ENCODE assay signal across 14 cellular contexts in genomic region chr11:88059326-88059725, GRCh38.
"Had no signal": no experiment of that assay in that cellular context is flagged by ENCODE, and none has a peak within 500 bp of the region (broad histone marks: within the 10 kb centered on the region; RNA-seq: fewer than 3 reads in every experiment).

No MANE protein-coding gene starts in this region.

- DNase-seq: activated CD4-positive, alpha-beta T cell treated with anti-CD3 and anti-CD28 coated beads, Interleukin-2, amount 50 U/mL, for 1 hour; activated naive CD4-positive, alpha-beta T cell; activated naive CD8-positive, alpha-beta T cell treated with anti-CD3 and anti-CD28 coated beads, Interleukin-2, amount 10 ng/mL, durations not matched to agents 7 days and 5 days; activated T-cell treated with anti-CD3 and anti-CD28 coated beads for 4 hours; anterior cingulate cortex; caudate nucleus; colonic mucosa; foreskin keratinocyte; left cardiac atrium; lower lobe of right lung; sigmoid colon; spleen; thyroid gland had no signal

- H3K4me3 ChIP-seq: colonic mucosa, esophagus muscularis mucosa, lower lobe of right lung, sigmoid colon, spleen, thyroid gland had no signal

- H3K9me3 ChIP-seq: colonic mucosa, esophagus muscularis mucosa, lower lobe of right lung, sigmoid colon, spleen, thyroid gland had no signal

- H3K36me3 ChIP-seq: colonic mucosa, esophagus muscularis mucosa, lower lobe of right lung, sigmoid colon, spleen, thyroid gland had no signal

- H3K27ac ChIP-seq: colonic mucosa, esophagus muscularis mucosa, foreskin keratinocyte, lower lobe of right lung, sigmoid colon, spleen, thyroid gland had no signal

- H3K27me3 ChIP-seq: colonic mucosa, esophagus muscularis mucosa, foreskin keratinocyte, sigmoid colon, spleen, thyroid gland had no signal

- ATAC-seq: foreskin keratinocyte, left cardiac atrium, lower lobe of right lung had no signal

- H3K4me1 ChIP-seq: colonic mucosa, esophagus muscularis mucosa, foreskin keratinocyte, lower lobe of right lung, sigmoid colon, spleen, thyroid gland had no signal
